ENCODE assay signal across 15 cellular contexts in the genomic region with DNA sequence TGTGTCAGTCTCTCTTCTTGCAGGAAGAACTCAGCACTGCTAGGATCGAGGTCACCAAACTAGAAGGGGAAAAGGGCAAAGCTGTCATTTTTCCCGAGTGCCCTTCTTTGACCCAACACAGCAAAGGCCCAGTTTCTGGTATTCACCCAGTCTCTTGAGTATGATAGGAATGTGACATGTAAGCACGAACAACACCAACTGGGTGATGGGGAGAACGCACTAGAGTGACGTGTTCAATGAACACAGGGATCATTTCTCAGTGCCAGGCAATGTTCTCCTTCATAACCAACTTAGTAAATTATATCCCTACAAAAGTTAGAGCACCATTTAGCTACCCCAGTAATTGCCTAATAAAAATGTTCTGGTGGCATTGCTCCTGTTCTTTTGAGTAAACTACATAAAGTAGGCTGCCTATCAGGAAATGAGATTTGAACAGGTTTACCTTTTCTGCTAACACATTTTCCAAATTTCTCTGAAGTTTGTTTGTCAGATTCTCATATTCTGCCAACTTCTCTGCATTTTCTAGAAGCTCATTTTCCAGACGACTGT.
DNase-seq lines count a peak whose midpoint lies in the region; ATAC-seq and TF ChIP-seq lines count a peak whose summit lies in the region.
"Had no signal": no experiment of that assay in that cellular context is flagged by ENCODE, and none has a peak within 500 bp of the region (broad histone marks: within the 10 kb centered on the region; RNA-seq: fewer than 3 reads in every experiment).

No MANE protein-coding gene starts in this region.

- no peak overlapping the region for H3K56ac ChIP-seq in IMR-90 (ENCODE audit: extremely low read depth, insufficient read depth, low read length)

- peaks cover 0 to 23% of the 10 kb centered on the region in 2 experiments; a peak in 3 of 4 replicates for H3K79me1 ChIP-seq in IMR-90 (ENCODE audit: low read depth in 1 of 2, low read length in 2 of 2)

- no peak overlapping the region for H4K5ac ChIP-seq in IMR-90 (ENCODE audit: low read depth, low read length)

- H3K36me3 ChIP-seq in IMR-90 (ENCODE audit: control insufficient read depth, insufficient read depth, low read length), result peaks cover 47% of the 10 kb centered on the region

- no peak overlapping the region for H2AK9ac ChIP-seq in IMR-90 (replicated peaks; ENCODE audit: low read depth, low read length, poor library complexity)

- in situ Hi-C loops in IMR-90 (cut with MboI; ENCODE audit: low sequenced_read_pairs), result no loop called here

- CTCF ChIA-PET in IMR-90 (lab: Yijun Ruan, JAX), result interaction anchor here (0.6 to 0.8 kb wide), 4 partner anchors 11 to 430 kb away, joined by 3 to 7 read pairs (median 4); no protein-coding TSS in a partner anchor

- TF ChIP-seq POLR2A in IMR-90 (IDR thresholded peaks at IDR 0.05; ENCODE audit: low read depth, low read length) (no peak), erythroblast (IDR thresholded peaks at IDR 0.05; ENCODE audit: low read length) (no peak)

- no peaks in the 10 kb centered on the region for H3K27me3 Mint-ChIP-seq in osteocyte (ENCODE audit: unreplicated experiment)

- no peak overlapping the region for H3K4ac ChIP-seq in IMR-90 (ENCODE audit: low read depth, low read length)

- no peak overlapping the region for H2BK20ac ChIP-seq in IMR-90 (ENCODE audit: low read depth, low read length)

- ATAC-seq in IMR-90 (ENCODE audit: low read depth) (0 out of 2 replicates have a peak, but pooled peaks have one; percentile 8), HG02840 (IDR thresholded peaks at IDR 0.05; ENCODE audit: low FRiP score, unreplicated experiment) (no peak)
- ATAC-seq in activated naive CD4-positive, alpha-beta T cell treated with anti-CD3 and anti-CD28 coated beads, Interleukin-2, amount 50 U/mL, for 72 hours, result no peak
- ATAC-seq: HCT116, left colon had no signal

- no peak overlapping the region for H3K18ac ChIP-seq in IMR-90 (ENCODE audit: low read depth, low read length)

- no peak overlapping the region for H3K4me2 ChIP-seq in IMR-90 (ENCODE audit: low read depth, low read length)

- peak; percentile 48 for DNase-seq in AG08395 (ENCODE audit: low spot score)
- DNase-seq in IMR-90, result no peak
- peak; percentile 27 for DNase-seq in fibroblast of pulmonary artery (ENCODE audit: low read depth)
- no peak for DNase-seq in osteocyte (ENCODE audit: extremely low spot score, unreplicated experiment)
- DNase-seq in erythroblast (lab: John Stamatoyannopoulos, UW), result no peak
- no peak for DNase-seq in activated naive CD4-positive, alpha-beta T cell treated with anti-CD3 and anti-CD28 coated beads, Interleukin-2, amount 50 U/mL, for 72 hours (ENCODE audit: low spot score in 2 of 2)
- no peak for DNase-seq in inferior parietal cortex (ENCODE audit: extremely low spot score)
- DNase-seq: activated naive CD4-positive, alpha-beta T cell treated with anti-CD3 and anti-CD28 coated beads for 36 hours; AML-193; dermis blood vessel endothelial cell; left colon; NCI-H524; stimulated activated CD4-positive, alpha-beta T cell treated with anti-CD3 and anti-CD28 coated beads, Interleukin-15, amount 100 ng/mL, for 24 hours had no signal

- 0 out of 4 replicates have a peak overlapping the region, but pooled peaks of 1 of the 2 experiments have one; percentile 11 for H4K8ac ChIP-seq in IMR-90 (ENCODE audit: low read depth in 2 of 2, low read length in 2 of 2)

- peaks cover 40% of the 10 kb centered on the region for H3K36me3 Mint-ChIP-seq in osteocyte (ENCODE audit: unreplicated experiment)
- peaks cover 28 to 38% of the 10 kb centered on the region in 2 donors for H3K36me3 Mint-ChIP-seq in activated naive CD4-positive, alpha-beta T cell treated with anti-CD3 and anti-CD28 coated beads, Interleukin-2, amount 50 U/mL, for 72 hours

- H3K4me1 Mint-ChIP-seq in osteocyte (ENCODE audit: unreplicated experiment), result peaks cover 61% of the 10 kb centered on the region

- H3K9ac ChIP-seq in IMR-90 (ENCODE audit: low read depth, low read length), result no peak overlapping the region

- WGBS in IMR-90 (ENCODE audit: extremely low coverage in 2 of 2, insufficient read length in 1 of 2), 2 experiments, result no CpG with 5 or more reads among the region's 6 CpGs

- H3K27ac Mint-ChIP-seq in osteocyte (ENCODE audit: unreplicated experiment), result peak overlapping the region; percentile 91
- H3K27ac Mint-ChIP-seq in activated naive CD4-positive, alpha-beta T cell treated with anti-CD3 and anti-CD28 coated beads, Interleukin-2, amount 50 U/mL, for 72 hours, result no peak overlapping the region
- H3K27ac Mint-ChIP-seq: activated naive CD4-positive, alpha-beta T cell treated with anti-CD3 and anti-CD28 coated beads for 36 hours had no signal

- no peaks in the 10 kb centered on the region for H3K9me3 ChIP-seq in IMR-90 (ENCODE audit: control insufficient read depth, insufficient read depth, low read length)

- H3K9me3 Mint-ChIP-seq in osteocyte (ENCODE audit: unreplicated experiment), result no peaks in the 10 kb centered on the region
- no peaks in the 10 kb centered on the region for H3K9me3 Mint-ChIP-seq in activated naive CD4-positive, alpha-beta T cell treated with anti-CD3 and anti-CD28 coated beads, Interleukin-2, amount 50 U/mL, for 72 hours
- H3K9me3 Mint-ChIP-seq: activated naive CD4-positive, alpha-beta T cell treated with anti-CD3 and anti-CD28 coated beads for 36 hours had no signal

- H3K27ac ChIP-seq in IMR-90 (ENCODE audit: insufficient read depth, low read length), result no peak overlapping the region

- H4K91ac ChIP-seq in IMR-90 (ENCODE audit: insufficient read depth, low read depth, low read length), result peak overlapping the region; percentile 27; the same call in 1 of the 2 replicates

- H3K23ac ChIP-seq in IMR-90 (ENCODE audit: low read depth, low read length), result 0 out of 2 replicates have a peak overlapping the region, but pooled peaks have one; percentile 36

- H4K20me1 ChIP-seq in IMR-90 (ENCODE audit: insufficient read depth, low read length), result no peaks in the 10 kb centered on the region

- TF ChIP-seq CTCF in IMR-90 (conservative IDR thresholded peaks at IDR 0.05; ENCODE audit: low read depth, low read length) (no peak), fibroblast of pulmonary artery (IDR thresholded peaks at IDR 0.05; ENCODE audit: low read length, missing control alignments) (no peak), osteocyte (IDR thresholded peaks at IDR 0.05) (no peak)

- no peak for TF ChIP-seq RAD21 in IMR-90 (IDR thresholded peaks at IDR 0.05; ENCODE audit: low read length)

- H3K4me1 ChIP-seq in IMR-90 (ENCODE audit: control insufficient read depth, insufficient read depth, low read length), result peaks cover 18% of the 10 kb centered on the region

- no peaks in the 10 kb centered on the region for H3K27me3 ChIP-seq in IMR-90 (ENCODE audit: control insufficient read depth, insufficient read depth, low read length)

- no TSS peak for BruUV-seq in IMR-90 (replicated peaks; lab: Mats Ljungman, UMichigan)

- H3K4me3 ChIP-seq in IMR-90 (ENCODE audit: insufficient read depth, low read depth, low read length), result no peak overlapping the region
- no peak overlapping the region for H3K4me3 ChIP-seq in fibroblast of pulmonary artery (replicated peaks; ENCODE audit: low read depth, low read length)

- peak overlapping the region; percentile 43; the same call in 1 of the 2 replicates for H2AK5ac ChIP-seq in IMR-90 (ENCODE audit: low read depth, low read length)

- H3K4me3 Mint-ChIP-seq in osteocyte (ENCODE audit: unreplicated experiment), result peak overlapping the region; percentile 11
- H3K4me3 Mint-ChIP-seq: activated naive CD4-positive, alpha-beta T cell treated with anti-CD3 and anti-CD28 coated beads for 36 hours had no signal

- 0 out of 2 replicates have a peak overlapping the region, but pooled peaks have one; percentile 11 for H3K14ac ChIP-seq in IMR-90 (replicated peaks; ENCODE audit: low read depth, low read length)

- intact Hi-C loops in IMR-90 (cut with micrococcal nuclease), result no loop called here

- no peak overlapping the region; the same call in 2 of the 3 replicates for H2BK15ac ChIP-seq in IMR-90 (ENCODE audit: low read depth, low read length)

- H2BK120ac ChIP-seq in IMR-90 (ENCODE audit: low read depth, low read length), result peak overlapping the region; percentile 38; the same call in 1 of the 2 replicates

- dilution Hi-C loops in IMR-90 (cut with HindIII; ENCODE audit: low sequenced_read_pairs, unreplicated experiment), result no loop called here

- no peak overlapping the region for H2AFZ ChIP-seq in IMR-90 (replicated peaks; ENCODE audit: low read length, poor library complexity)

- peak overlapping the region; percentile 14 for H2BK5ac ChIP-seq in IMR-90 (ENCODE audit: low read depth, low read length, poor library complexity, severe bottlenecking)

- POLR2A ChIA-PET in IMR-90 (lab: Charles Lee; ENCODE audit: unreplicated experiment), result no interaction called here

- peaks cover 26% of the 10 kb centered on the region for H3K9me1 ChIP-seq in IMR-90 (ENCODE audit: insufficient read depth, low read length)

TF ChIP-seq in IMR-90, 13 proteins besides CTCF, POLR2A, EP300 and RAD21:
- no peak for TF ChIP-seq MAZ (IDR thresholded peaks at IDR 0.05; ENCODE audit: borderline replicate concordance, low read depth, low read length)
- no peak for TF ChIP-seq FOS (IDR thresholded peaks at IDR 0.05; ENCODE audit: low read depth, low read length)
- no peak for TF ChIP-seq USF2 (IDR thresholded peaks at IDR 0.05; ENCODE audit: low read depth, low read length)
- TF ChIP-seq MXI1 (IDR thresholded peaks at IDR 0.05; ENCODE audit: borderline replicate concordance, low read depth, low read length), result no peak
- TF ChIP-seq RFX5 (IDR thresholded peaks at IDR 0.05; ENCODE audit: low read depth, low read length), result no peak

Comparison
In these comparisons a context has a peak if more than half of its experiments do, and no peak if none do; other contexts are left out.
1. DNase-seq: peak in AG08395 (single experiment) and fibroblast of pulmonary artery (single experiment); none in IMR-90 (single experiment), osteocyte (single experiment), erythroblast (0 of 2), activated naive CD4-positive, alpha-beta T cell treated with anti-CD3 and anti-CD28 coated beads, Interleukin-2, amount 50 U/mL, for 72 hours (0 of 2) and inferior parietal cortex (single experiment).